7 cellular contexts compared by ENCODE assay signal in the genomic region with DNA sequence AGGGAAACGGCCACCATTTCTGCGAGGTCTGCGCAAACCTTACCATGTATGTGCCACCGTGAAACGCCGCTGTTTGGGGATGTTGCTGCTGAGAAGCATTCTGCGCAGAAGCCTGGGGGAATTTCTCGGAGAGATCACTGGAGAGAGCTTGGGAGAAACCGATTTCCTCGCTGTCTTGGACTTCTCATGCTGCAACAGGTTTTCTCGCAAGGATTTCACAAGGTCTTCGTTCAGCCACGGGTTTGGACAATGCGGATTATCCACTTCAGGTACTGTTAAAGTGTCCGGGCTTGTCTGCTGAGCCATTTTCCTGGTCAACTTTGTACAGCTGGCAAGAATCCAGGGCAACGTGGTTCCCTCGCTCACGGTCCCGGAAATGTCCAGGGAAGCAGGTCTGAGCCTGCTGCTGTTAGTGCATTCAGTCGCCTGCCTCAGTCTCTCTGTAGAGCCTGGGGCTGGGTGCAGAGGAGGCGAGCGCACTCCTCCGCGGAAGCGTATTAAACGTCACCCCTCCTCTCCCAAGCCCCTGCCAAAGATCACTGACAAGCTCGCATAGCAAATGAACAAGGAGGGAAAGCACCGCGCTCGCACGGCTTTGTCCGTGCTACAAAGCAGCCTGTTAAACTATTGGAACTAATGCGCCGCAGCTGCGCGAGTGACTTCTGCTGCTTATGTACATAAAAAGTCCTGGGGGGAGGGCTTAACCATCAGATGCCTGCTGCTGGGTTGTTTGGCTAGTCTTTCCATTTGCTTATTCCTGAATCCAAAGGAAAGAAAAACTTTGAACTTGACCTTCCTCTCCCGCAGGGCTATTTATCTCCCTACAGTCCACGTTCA.
A peak's percentile ranks its signal among the peaks of the same experiment; 100 is the strongest.
DNase-seq lines count a peak whose midpoint lies in the region; ATAC-seq and TF ChIP-seq lines count a peak whose summit lies in the region.

No MANE protein-coding gene starts in this region.

- H3K27me3 ChIP-seq in HUES48 (ENCODE audit: control insufficient read depth, insufficient read depth, low read length): peaks cover 32% of the 10 kb centered on the region
- no peaks in the 10 kb centered on the region for H3K27me3 ChIP-seq in lower lobe of right lung (ENCODE audit: low read depth)

- H3K27ac Mint-ChIP-seq in stimulated activated naive CD8-positive, alpha-beta T cell treated with anti-CD3 and anti-CD28 coated beads, Interleukin-15, Interleukin-2, amounts not matched to agents 100 ng/mL and 50 ng/mL, for 24 hours: no peak overlapping the region

- intact Hi-C loops in lower lobe of right lung (cut with DNase I): no loop called here

- H3K27ac ChIP-seq in HUES48 (ENCODE audit: low read depth, low read length) (no peak overlapping the region), lower lobe of right lung (peak overlapping the region; percentile 43)

- H3K4me3 ChIP-seq in HUES48 (ENCODE audit: low read depth, low read length): peak overlapping the region; percentile 75
- H3K4me3 ChIP-seq in lower lobe of right lung: peak overlapping the region; percentile 55

- peak overlapping the region; percentile 53 for H3K9ac ChIP-seq in HUES48 (ENCODE audit: low read depth, low read length)

- peak overlapping the region; percentile 75 for H3K4me3 Mint-ChIP-seq in stimulated activated naive CD8-positive, alpha-beta T cell treated with anti-CD3 and anti-CD28 coated beads, Interleukin-15, Interleukin-2, amounts not matched to agents 100 ng/mL and 50 ng/mL, for 24 hours

- peaks cover 16% of the 10 kb centered on the region for H3K4me1 Mint-ChIP-seq in stimulated activated naive CD8-positive, alpha-beta T cell treated with anti-CD3 and anti-CD28 coated beads, Interleukin-15, Interleukin-2, amounts not matched to agents 100 ng/mL and 50 ng/mL, for 24 hours (ENCODE audit: low read depth)

- no peaks in the 10 kb centered on the region for H3K36me3 Mint-ChIP-seq in stimulated activated naive CD8-positive, alpha-beta T cell treated with anti-CD3 and anti-CD28 coated beads, Interleukin-15, Interleukin-2, amounts not matched to agents 100 ng/mL and 50 ng/mL, for 24 hours (ENCODE audit: low read depth)

- TF ChIP-seq CTCF in lower lobe of right lung (IDR thresholded peaks at IDR 0.05): no peak

- DNase-seq in SK-N-DZ (ENCODE audit: low spot score) (peak; percentile 78), ecto neural progenitor cell (ENCODE audit: low spot score) (peak; percentile 79), lower lobe of right lung (peak; percentile 76)

- ATAC-seq in GM18498 (IDR thresholded peaks at IDR 0.05; ENCODE audit: unreplicated experiment): peak; percentile 63
- ATAC-seq in lower lobe of right lung: peak; percentile 74 to 77
- no peak for ATAC-seq in GM21723 (IDR thresholded peaks at IDR 0.05; ENCODE audit: unreplicated experiment)

- H3K36me3 ChIP-seq in HUES48 (ENCODE audit: control insufficient read depth, insufficient read depth, low read length) (no peaks in the 10 kb centered on the region), lower lobe of right lung (no peaks in the 10 kb centered on the region)

- no peaks in the 10 kb centered on the region for H3K9me3 Mint-ChIP-seq in stimulated activated naive CD8-positive, alpha-beta T cell treated with anti-CD3 and anti-CD28 coated beads, Interleukin-15, Interleukin-2, amounts not matched to agents 100 ng/mL and 50 ng/mL, for 24 hours

- peaks cover 23% of the 10 kb centered on the region for H3K4me1 ChIP-seq in HUES48 (ENCODE audit: control insufficient read depth, insufficient read depth, low read length)
- peaks cover 17% of the 10 kb centered on the region for H3K4me1 ChIP-seq in lower lobe of right lung

- peaks cover 60% of the 10 kb centered on the region for H3K27me3 Mint-ChIP-seq in stimulated activated naive CD8-positive, alpha-beta T cell treated with anti-CD3 and anti-CD28 coated beads, Interleukin-15, Interleukin-2, amounts not matched to agents 100 ng/mL and 50 ng/mL, for 24 hours

- H3K9me3 ChIP-seq in HUES48 (ENCODE audit: control insufficient read depth, insufficient read depth, low read length) (no peaks in the 10 kb centered on the region), lower lobe of right lung (no peaks in the 10 kb centered on the region)
